In the genomic region with DNA sequence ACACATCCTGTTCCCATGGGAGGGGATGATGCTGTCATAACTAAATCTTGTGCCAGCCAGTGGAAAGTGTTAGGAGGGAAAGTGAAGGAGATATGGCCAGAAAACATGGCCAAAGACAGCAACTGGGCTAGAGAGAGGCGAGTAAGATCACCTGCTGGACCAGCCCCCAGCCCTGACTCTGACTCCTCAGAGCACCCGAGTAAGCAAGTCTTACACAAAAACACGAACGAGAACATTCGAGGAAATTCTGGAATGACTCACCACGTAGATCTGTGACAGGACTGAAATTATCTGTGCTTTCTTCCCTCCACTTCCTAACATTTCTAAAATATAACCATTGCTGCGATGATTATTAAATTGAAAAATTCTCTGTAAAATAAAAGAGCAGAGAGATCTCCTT, we compare ENCODE assay signal across 16 cellular contexts. TPM values are rescaled to one million over a fixed set of nuclear protein-coding genes. Genes with fewer than 3 reads are reported as not detected.
A peak's percentile ranks its signal among the peaks of the same experiment; 100 is the strongest.
DNase-seq lines count a peak whose midpoint lies in the region; ATAC-seq, FAIRE-seq and TF ChIP-seq lines count a peak whose summit lies in the region.
"Had no signal": no experiment of that assay in that cellular context is flagged by ENCODE, and none has a peak within 500 bp of the region (broad histone marks: within the 10 kb centered on the region; RNA-seq: fewer than 3 reads in every experiment).

No MANE protein-coding gene starts in this region.

- H3K9me3 ChIP-seq in neural progenitor cell (ENCODE audit: low read depth), result no peaks in the 10 kb centered on the region
- H3K9me3 ChIP-seq: gastrocnemius medialis, tibial nerve had no signal

- peaks cover 14% of the 10 kb centered on the region for H3K4me1 Mint-ChIP-seq in activated CD8-positive, alpha-beta memory T cell treated with anti-CD3 and anti-CD28 coated beads, Interleukin-2, amount 10 ng/mL, durations not matched to agents 7 days and 5 days
- H3K4me1 Mint-ChIP-seq in T-helper 1 cell treated with Interleukin-12 subunit alpha and Interleukin-12 subunit beta and Interleukin-4 antibody, amounts not matched to agents 30 μg/mL and 1 μg/mL, for 36 hours (ENCODE audit: low read depth), result peaks cover 14% of the 10 kb centered on the region
- peaks cover 25% of the 10 kb centered on the region for H3K4me1 Mint-ChIP-seq in neural progenitor cell

- H3K27ac ChIP-seq in neural progenitor cell, result no peak overlapping the region
- H3K27ac ChIP-seq: gastrocnemius medialis, SK-N-MC, tibial nerve had no signal

- no peak overlapping the region for H3K4me2 ChIP-seq in neural progenitor cell

- peak overlapping the region; percentile 43 for H3K4me3 Mint-ChIP-seq in activated CD8-positive, alpha-beta memory T cell treated with anti-CD3 and anti-CD28 coated beads, Interleukin-2, amount 10 ng/mL, durations not matched to agents 7 days and 5 days
- H3K4me3 Mint-ChIP-seq in T-helper 1 cell treated with Interleukin-12 subunit alpha and Interleukin-12 subunit beta and Interleukin-4 antibody, amounts not matched to agents 30 μg/mL and 1 μg/mL, for 36 hours, result no peak overlapping the region
- peak overlapping the region; percentile 13 for H3K4me3 Mint-ChIP-seq in neural progenitor cell

- TF ChIP-seq CTCF in neural progenitor cell (IDR thresholded peaks at IDR 0.05) (no peak), omental fat pad (IDR thresholded peaks at IDR 0.05) (no peak)

- H3K79me2 ChIP-seq in neural progenitor cell (ENCODE audit: low read depth), result peaks cover 5% of the 10 kb centered on the region

- H3K27me3 ChIP-seq in neural progenitor cell, result no peaks in the 10 kb centered on the region
- H3K27me3 ChIP-seq: gastrocnemius medialis, tibial nerve had no signal

- peaks cover 5% of the 10 kb centered on the region for H3F3A ChIP-seq in neural progenitor cell (ENCODE audit: low read depth)

- H3K4me3 ChIP-seq in neural progenitor cell, result no peak overlapping the region
- H3K4me3 ChIP-seq: gastrocnemius medialis, GM12878, SK-N-MC, tibial nerve had no signal

- peak; percentile 66 for ATAC-seq in activated CD8-positive, alpha-beta memory T cell treated with anti-CD3 and anti-CD28 coated beads, Interleukin-2, amount 10 ng/mL, durations not matched to agents 7 days and 5 days
- ATAC-seq in GM21825 (IDR thresholded peaks at IDR 0.05; ENCODE audit: unreplicated experiment) (peak; percentile 41), omental fat pad (ENCODE audit: low FRiP score) (no peak)
- ATAC-seq: activated CD4-positive, CD25-positive, alpha-beta regulatory T cell treated with anti-CD3 and anti-CD28 coated beads, Interleukin-2, amount 50 U/mL, for 24 hours; gastrocnemius medialis; GM12878 had no signal

- H3K4me1 ChIP-seq in neural progenitor cell, result peaks cover 19% of the 10 kb centered on the region
- H3K4me1 ChIP-seq: gastrocnemius medialis, tibial nerve had no signal

- H3K27ac Mint-ChIP-seq in activated CD8-positive, alpha-beta memory T cell treated with anti-CD3 and anti-CD28 coated beads, Interleukin-2, amount 10 ng/mL, durations not matched to agents 7 days and 5 days, result peak overlapping the region; percentile 70
- H3K27ac Mint-ChIP-seq in T-helper 1 cell treated with Interleukin-12 subunit alpha and Interleukin-12 subunit beta and Interleukin-4 antibody, amounts not matched to agents 30 μg/mL and 1 μg/mL, for 36 hours, result peak overlapping the region; percentile 32
- H3K27ac Mint-ChIP-seq in neural progenitor cell, result no peak overlapping the region

- H3K36me3 ChIP-seq in neural progenitor cell, result peaks cover 8% of the 10 kb centered on the region

- CTCF ChIA-PET in activated CD8-positive, alpha-beta memory T cell treated with anti-CD3 and anti-CD28 coated beads, Interleukin-2, amount 10 ng/mL, durations not matched to agents 7 days and 5 days (lab: Charles Lee), result interaction anchor here (0.8 kb wide), 1 partner anchor 11 kb away, joined by 3 read pairs; no protein-coding TSS in a partner anchor

- H3K9me3 Mint-ChIP-seq in activated CD8-positive, alpha-beta memory T cell treated with anti-CD3 and anti-CD28 coated beads, Interleukin-2, amount 10 ng/mL, durations not matched to agents 7 days and 5 days (ENCODE audit: low read depth), result no peaks in the 10 kb centered on the region
- no peaks in the 10 kb centered on the region for H3K9me3 Mint-ChIP-seq in T-helper 1 cell treated with Interleukin-12 subunit alpha and Interleukin-12 subunit beta and Interleukin-4 antibody, amounts not matched to agents 30 μg/mL and 1 μg/mL, for 36 hours
- H3K9me3 Mint-ChIP-seq in neural progenitor cell, result no peaks in the 10 kb centered on the region

- peaks cover 66% of the 10 kb centered on the region for H4K20me1 ChIP-seq in neural progenitor cell (ENCODE audit: low read depth)

- FAIRE-seq in frontal cortex (lab: Jason Lieb, UNC), result no peak
- FAIRE-seq: GM12878 had no signal

- H3K36me3 Mint-ChIP-seq in activated CD8-positive, alpha-beta memory T cell treated with anti-CD3 and anti-CD28 coated beads, Interleukin-2, amount 10 ng/mL, durations not matched to agents 7 days and 5 days, result peaks cover 39% of the 10 kb centered on the region
- H3K36me3 Mint-ChIP-seq in T-helper 1 cell treated with Interleukin-12 subunit alpha and Interleukin-12 subunit beta and Interleukin-4 antibody, amounts not matched to agents 30 μg/mL and 1 μg/mL, for 36 hours (ENCODE audit: low read depth), result peaks cover 4% of the 10 kb centered on the region
- H3K36me3 Mint-ChIP-seq in neural progenitor cell, result peaks cover 62% of the 10 kb centered on the region

- no peak overlapping the region for H3K9ac ChIP-seq in neural progenitor cell

- no peak for DNase-seq in activated CD8-positive, alpha-beta memory T cell treated with anti-CD3 and anti-CD28 coated beads, Interleukin-2, amount 10 ng/mL, durations not matched to agents 7 days and 5 days
- DNase-seq in activated CD8-positive, alpha-beta memory T cell treated with anti-CD3 and anti-CD28 coated beads, Interleukin-2, amount 50 U/mL, for 48 hours, result no peak
- DNase-seq in neural progenitor cell (ENCODE audit: low spot score) (no peak), amygdala (lab: John Stamatoyannopoulos, UW) (no peak), frontal cortex (ENCODE audit: low spot score in 2 of 2) (no peak), omental fat pad (ENCODE audit: low spot score) (no peak)
- DNase-seq: ACHN, amniotic stem cell, gastrocnemius medialis, GOT3 had no signal

- H2AFZ ChIP-seq in neural progenitor cell (replicated peaks), result no peak overlapping the region

- H3K27me3 Mint-ChIP-seq in activated CD8-positive, alpha-beta memory T cell treated with anti-CD3 and anti-CD28 coated beads, Interleukin-2, amount 10 ng/mL, durations not matched to agents 7 days and 5 days, result no peaks in the 10 kb centered on the region
- H3K27me3 Mint-ChIP-seq in T-helper 1 cell treated with Interleukin-12 subunit alpha and Interleukin-12 subunit beta and Interleukin-4 antibody, amounts not matched to agents 30 μg/mL and 1 μg/mL, for 36 hours (ENCODE audit: low read depth), result no peaks in the 10 kb centered on the region
- peaks cover 6% of the 10 kb centered on the region for H3K27me3 Mint-ChIP-seq in neural progenitor cell (ENCODE audit: insufficient read depth, low read depth)

RNA-seq across cellular contexts. Expression of gene ZNF496, which starts 9.2 kb away (rescaled TPM):
- total RNA-seq in activated CD8-positive, alpha-beta memory T cell treated with anti-CD3 and anti-CD28 coated beads, Interleukin-2, amount 10 ng/mL, durations not matched to agents 7 days and 5 days, result 10 to 100 TPM; 19.5 to 20.7 TPM
- total RNA-seq in neural progenitor cell (ENCODE audit: low replicate concordance) (30.1 and 97.7 TPM in 2 replicates), frontal cortex (13.9 TPM), omental fat pad (10 to 100 TPM; 18.8 to 31.5 (median 26.6) TPM)
